ENCODE assay signal across 1 cellular context in the genomic region with DNA sequence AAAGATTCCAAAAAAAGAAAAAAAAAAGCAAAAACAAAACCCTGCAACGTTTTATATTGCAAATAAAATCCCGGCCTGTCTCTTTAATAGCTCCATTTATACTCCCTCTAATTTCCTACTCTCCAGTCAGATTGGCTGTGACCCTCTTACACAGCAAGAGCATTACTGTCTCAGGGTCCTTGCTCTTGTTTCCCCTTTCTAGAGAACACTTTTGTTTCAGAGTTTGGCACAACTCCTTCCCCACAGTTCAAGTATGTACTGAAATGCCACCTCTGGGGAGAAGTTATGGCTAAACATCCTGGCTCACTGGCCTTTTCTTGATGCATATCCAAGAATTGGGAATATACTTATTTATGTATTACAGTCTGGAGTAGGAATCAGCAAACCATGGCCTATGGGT.
TF ChIP-seq lines count a peak whose summit lies in the region.

No MANE protein-coding gene starts in this region.

TF ChIP-seq in IMR-90, 13 proteins besides CTCF, POLR2A, EP300 and RAD21 (continued from another document):
- no peak for TF ChIP-seq CHD1 (IDR thresholded peaks at IDR 0.05; ENCODE audit: low read depth, low read length)
